In genomic region chr6:161901740-161902426, GRCh38 we compare ENCODE assay signal across 18 cellular contexts.
"Had no signal": no experiment of that assay in that cellular context is flagged by ENCODE, and none has a peak within 500 bp of the region (broad histone marks: within the 10 kb centered on the region; RNA-seq: fewer than 3 reads in every experiment).

No MANE protein-coding gene starts in this region.

- DNase-seq: cortex of kidney; dorsolateral prefrontal cortex; effector CD8-positive, alpha-beta T cell; heart left ventricle; immature natural killer cell; kidney; left colon; naive thymus-derived CD4-positive, alpha-beta T cell; ovary; spleen; stimulated activated CD4-positive, alpha-beta T cell treated with anti-CD3 and anti-CD28 coated beads, Interleukin-15, amount 100 ng/mL, for 24 hours; stimulated activated CD4-positive, alpha-beta T cell treated with anti-CD3 and anti-CD28 coated beads, Interleukin-1b, Interleukin-23, amount 100 ng/mL, for 48 hours; stimulated activated CD4-positive, alpha-beta T cell treated with anti-CD3 and anti-CD28 coated beads, Interleukin-4, amount 100 ng/mL, for 24 hours; upper lobe of right lung had no signal

- H3K4me3 Mint-ChIP-seq: immature natural killer cell; naive thymus-derived CD4-positive, alpha-beta T cell; stimulated activated memory B cell treated with anti-CD40 and anti-IgM and Interleukin-4, amounts not matched to agents 10 μg/mL and 1 μg/mL and 100 μg/mL, for 72 hours; stimulated activated naive CD8-positive, alpha-beta T cell treated with anti-CD3 and anti-CD28 coated beads, Interleukin-15, Interleukin-2, amounts not matched to agents 100 ng/mL and 50 ng/mL, for 24 hours had no signal

- H3K27me3 ChIP-seq: dorsolateral prefrontal cortex, heart left ventricle, ovary, spleen, tibial nerve, upper lobe of right lung, vagina had no signal

- H3K4me1 ChIP-seq: heart left ventricle, spleen, tibial nerve, upper lobe of right lung, vagina had no signal

- H3K27ac Mint-ChIP-seq: immature natural killer cell; naive thymus-derived CD4-positive, alpha-beta T cell; stimulated activated memory B cell treated with anti-CD40 and anti-IgM and Interleukin-4, amounts not matched to agents 10 μg/mL and 1 μg/mL and 100 μg/mL, for 72 hours; stimulated activated naive CD8-positive, alpha-beta T cell treated with anti-CD3 and anti-CD28 coated beads, Interleukin-15, Interleukin-2, amounts not matched to agents 100 ng/mL and 50 ng/mL, for 24 hours had no signal

- H3K27me3 Mint-ChIP-seq: naive thymus-derived CD4-positive, alpha-beta T cell; stimulated activated memory B cell treated with anti-CD40 and anti-IgM and Interleukin-4, amounts not matched to agents 10 μg/mL and 1 μg/mL and 100 μg/mL, for 72 hours; stimulated activated naive CD8-positive, alpha-beta T cell treated with anti-CD3 and anti-CD28 coated beads, Interleukin-15, Interleukin-2, amounts not matched to agents 100 ng/mL and 50 ng/mL, for 24 hours had no signal

- H3K4me1 Mint-ChIP-seq: immature natural killer cell; stimulated activated memory B cell treated with anti-CD40 and anti-IgM and Interleukin-4, amounts not matched to agents 10 μg/mL and 1 μg/mL and 100 μg/mL, for 72 hours had no signal

- H3K36me3 Mint-ChIP-seq: immature natural killer cell; stimulated activated memory B cell treated with anti-CD40 and anti-IgM and Interleukin-4, amounts not matched to agents 10 μg/mL and 1 μg/mL and 100 μg/mL, for 72 hours had no signal

- H3K36me3 ChIP-seq: heart left ventricle, ovary, spleen, tibial nerve, upper lobe of right lung, vagina had no signal

- H3K9me3 Mint-ChIP-seq: immature natural killer cell; stimulated activated memory B cell treated with anti-CD40 and anti-IgM and Interleukin-4, amounts not matched to agents 10 μg/mL and 1 μg/mL and 100 μg/mL, for 72 hours; stimulated activated naive CD8-positive, alpha-beta T cell treated with anti-CD3 and anti-CD28 coated beads, Interleukin-15, Interleukin-2, amounts not matched to agents 100 ng/mL and 50 ng/mL, for 24 hours had no signal

- H3K4me3 ChIP-seq: dorsolateral prefrontal cortex, heart left ventricle, ovary, spleen, tibial nerve, upper lobe of right lung, vagina had no signal

- H3K9me3 ChIP-seq: heart left ventricle, ovary, spleen, tibial nerve, upper lobe of right lung, vagina had no signal

- H3K27ac ChIP-seq: dorsolateral prefrontal cortex, heart left ventricle, ovary, spleen, tibial nerve, upper lobe of right lung, vagina had no signal
